In the genomic region with DNA sequence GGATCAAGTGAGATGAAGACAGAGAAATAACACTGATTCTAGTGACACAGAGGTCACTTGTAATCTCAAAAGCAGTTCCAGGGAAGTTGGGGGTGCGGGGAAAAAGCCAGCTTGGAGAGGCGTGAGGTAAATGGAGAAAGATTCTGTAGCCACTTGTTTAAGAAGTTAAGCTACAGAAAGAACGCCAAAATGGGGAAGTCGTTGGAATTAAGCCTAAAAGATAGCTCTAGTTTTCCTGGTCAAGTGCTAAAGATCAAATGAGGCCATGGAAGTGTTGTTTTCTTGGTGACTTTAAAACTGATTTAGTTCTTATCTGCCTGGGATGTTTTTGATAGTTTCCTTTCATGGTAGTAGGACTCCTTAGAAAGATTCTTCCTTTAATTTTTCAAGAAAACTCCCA, we compare ENCODE assay signal across 1 cellular context.
TF ChIP-seq lines count a peak whose summit lies in the region.

No MANE protein-coding gene starts in this region.

TF ChIP-seq in HCT116, 20 proteins besides CTCF, POLR2A, EP300 and RAD21:
- TF ChIP-seq, protein P1, sequence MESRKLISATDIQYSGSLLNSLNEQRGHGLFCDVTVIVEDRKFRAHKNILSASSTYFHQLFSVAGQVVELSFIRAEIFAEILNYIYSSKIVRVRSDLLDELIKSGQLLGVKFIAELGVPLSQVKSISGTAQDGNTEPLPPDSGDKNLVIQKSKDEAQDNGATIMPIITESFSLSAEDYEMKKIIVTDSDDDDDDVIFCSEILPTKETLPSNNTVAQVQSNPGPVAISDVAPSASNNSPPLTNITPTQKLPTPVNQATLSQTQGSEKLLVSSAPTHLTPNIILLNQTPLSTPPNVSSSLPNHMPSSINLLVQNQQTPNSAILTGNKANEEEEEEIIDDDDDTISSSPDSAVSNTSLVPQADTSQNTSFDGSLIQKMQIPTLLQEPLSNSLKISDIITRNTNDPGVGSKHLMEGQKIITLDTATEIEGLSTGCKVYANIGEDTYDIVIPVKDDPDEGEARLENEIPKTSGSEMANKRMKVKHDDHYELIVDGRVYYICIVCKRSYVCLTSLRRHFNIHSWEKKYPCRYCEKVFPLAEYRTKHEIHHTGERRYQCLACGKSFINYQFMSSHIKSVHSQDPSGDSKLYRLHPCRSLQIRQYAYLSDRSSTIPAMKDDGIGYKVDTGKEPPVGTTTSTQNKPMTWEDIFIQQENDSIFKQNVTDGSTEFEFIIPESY (IDR thresholded peaks at IDR 0.05; ENCODE audit: extremely low read depth, insufficient replicate concordance, low read length): no peak
- TF ChIP-seq EGR1 (IDR thresholded peaks at IDR 0.05; ENCODE audit: low read depth) (no peak), CEBPB (IDR thresholded peaks at IDR 0.05; ENCODE audit: low read depth) (no peak), YY1 (IDR thresholded peaks at IDR 0.05; ENCODE audit: extremely low read depth, insufficient replicate concordance, low read depth, low read length) (no peak), ATF3 (IDR thresholded peaks at IDR 0.05) (no peak), REST (IDR thresholded peaks at IDR 0.05; ENCODE audit: low read depth) (no peak), EZH2 (IDR thresholded peaks at IDR 0.05) (no peak), ZNF274 (IDR thresholded peaks at IDR 0.05; ENCODE audit: low read depth, low read length) (no peak), ZFX (IDR thresholded peaks at IDR 0.05) (no peak)
- TF ChIP-seq, protein P2, sequence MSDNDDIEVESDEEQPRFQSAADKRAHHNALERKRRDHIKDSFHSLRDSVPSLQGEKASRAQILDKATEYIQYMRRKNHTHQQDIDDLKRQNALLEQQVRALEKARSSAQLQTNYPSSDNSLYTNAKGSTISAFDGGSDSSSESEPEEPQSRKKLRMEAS (IDR thresholded peaks at IDR 0.05): no peak
